ENCODE assay signal across 24 cellular contexts in genomic region chr10:91521444-91521843, GRCh38.
DNase-seq lines count a peak whose midpoint lies in the region; ATAC-seq, FAIRE-seq and TF ChIP-seq lines count a peak whose summit lies in the region.
"Had no signal": no experiment of that assay in that cellular context is flagged by ENCODE, and none has a peak within 500 bp of the region (broad histone marks: within the 10 kb centered on the region; RNA-seq: fewer than 3 reads in every experiment).

No MANE protein-coding gene starts in this region.

- no peak overlapping the region for H2AFZ ChIP-seq in K562 (ENCODE audit: low read depth, low read length)

- DNase-seq in left ventricle myocardium inferior (no peak), cardiac septum (ENCODE audit: low spot score) (no peak), K562 (ENCODE audit: extremely low read depth in 1 of 4, low spot score in 3 of 4) (no peak), fibroblast of pulmonary artery (ENCODE audit: low read depth) (peak; percentile 59), NCI-H526 treated with DMSO at 0.1 percent for 48 hours (lab: John Stamatoyannopoulos, UW) (no peak), NCI-H2171 (lab: John Stamatoyannopoulos, UW) (no peak)
- DNase-seq: activated CD4-positive, CD25-positive, alpha-beta regulatory T cell; activated CD8-positive, alpha-beta T cell treated with anti-CD3 and anti-CD28 coated beads for 36 hours; activated naive CD4-positive, alpha-beta T cell treated with anti-CD3 and anti-CD28 coated beads for 36 hours; activated T-cell treated with anti-CD3 and anti-CD28 coated beads, Interleukin-2, amount 50 U/mL, for 1 hour; colonic mucosa; endodermal cell; H7; NCI-H1105; NCI-H2029 treated with DMSO at 0.1 percent for 48 hours; NCI-H510A; nucleus accumbens; SJCRH30; stimulated activated CD8-positive, alpha-beta memory T cell treated with anti-CD3 and anti-CD28 coated beads, Interleukin-4, amount 100 ng/mL, for 48 hours; upper lobe of right lung had no signal

- H3K27ac Mint-ChIP-seq in activated T-helper 17 cell treated with anti-CD3 and anti-CD28 coated beads, Interleukin-2, amount 50 U/mL, for 72 hours, result no peak overlapping the region
- H3K27ac Mint-ChIP-seq: activated CD8-positive, alpha-beta T cell treated with anti-CD3 and anti-CD28 coated beads for 36 hours; activated naive CD4-positive, alpha-beta T cell treated with anti-CD3 and anti-CD28 coated beads for 36 hours; endodermal cell had no signal

- POLR2A ChIA-PET in K562 (lab: Yijun Ruan, JAX), result no interaction called here

- ATAC-seq in K562, result no peak
- no peak for ATAC-seq in activated T-helper 17 cell treated with anti-CD3 and anti-CD28 coated beads, Interleukin-2, amount 50 U/mL, for 72 hours (replicated peaks)
- ATAC-seq in HG03432 (IDR thresholded peaks at IDR 0.05; ENCODE audit: unreplicated experiment), result no peak
- ATAC-seq: activated CD8-positive, alpha-beta T cell treated with anti-CD3 and anti-CD28 coated beads for 36 hours; upper lobe of right lung had no signal

- H3K4me2 ChIP-seq in K562 (ENCODE audit: insufficient read depth, low read length), result no peak overlapping the region

- peaks cover 9% of the 10 kb centered on the region for H3K4me1 ChIP-seq in left ventricle myocardium inferior
- no peaks in the 10 kb centered on the region for H3K4me1 ChIP-seq in K562 (replicated peaks in 1 of 2; ENCODE audit: control insufficient read depth in 2 of 2, insufficient read depth in 2 of 2, low read length in 2 of 2)
- H3K4me1 ChIP-seq: colonic mucosa, upper lobe of right lung had no signal

- peaks cover 10% of the 10 kb centered on the region for H3K9me3 ChIP-seq in left ventricle myocardium inferior (replicated peaks)
- no peaks in the 10 kb centered on the region for H3K9me3 ChIP-seq in K562 (replicated peaks; ENCODE audit: control insufficient read depth, insufficient read depth, low read depth, low read length)
- H3K9me3 ChIP-seq: colonic mucosa, SJCRH30, upper lobe of right lung had no signal

- no peak overlapping the region for H3K4me3 ChIP-seq in left ventricle myocardium inferior
- H3K4me3 ChIP-seq in K562, result no peak overlapping the region
- H3K4me3 ChIP-seq in fibroblast of pulmonary artery (replicated peaks; ENCODE audit: low read depth, low read length), result no peak overlapping the region
- H3K4me3 ChIP-seq: colonic mucosa, SJCRH30, upper lobe of right lung had no signal

- H3K36me3 ChIP-seq in left ventricle myocardium inferior, result no peaks in the 10 kb centered on the region
- H3K36me3 ChIP-seq in K562 (ENCODE audit: control insufficient read depth, insufficient read depth, low read length), result no peaks in the 10 kb centered on the region
- H3K36me3 ChIP-seq: colonic mucosa, SJCRH30, upper lobe of right lung had no signal

- BruUV-seq in K562 (replicated peaks; lab: Mats Ljungman, UMichigan), result no TSS peak

- FAIRE-seq in K562 (lab: Jason Lieb, UNC), result no peak
- FAIRE-seq: astrocyte, frontal cortex had no signal

- H3K27me3 ChIP-seq in left ventricle myocardium inferior (ENCODE audit: low read depth) (no peaks in the 10 kb centered on the region), K562 (ENCODE audit: control insufficient read depth in 2 of 2, insufficient read depth in 2 of 2, low read length in 2 of 2) (peaks cover 0 to 17% of the 10 kb centered on the region in 2 experiments; a peak in 1 of 5 replicates)
- H3K27me3 ChIP-seq: colonic mucosa, SJCRH30, upper lobe of right lung had no signal

- H3K9ac ChIP-seq in K562 (ENCODE audit: insufficient read depth in 1 of 2, low read depth in 2 of 2, low read length in 2 of 2), result no peak overlapping the region

- TF ChIP-seq EP300 in K562 (IDR thresholded peaks at IDR 0.05; ENCODE audit: low read length), result no peak

- no peaks in the 10 kb centered on the region for H3K36me3 Mint-ChIP-seq in activated T-helper 17 cell treated with anti-CD3 and anti-CD28 coated beads, Interleukin-2, amount 50 U/mL, for 72 hours (ENCODE audit: low read depth)

- H3K4me1 Mint-ChIP-seq in activated T-helper 17 cell treated with anti-CD3 and anti-CD28 coated beads, Interleukin-2, amount 50 U/mL, for 72 hours, result no peaks in the 10 kb centered on the region
- H3K4me1 Mint-ChIP-seq: endodermal cell had no signal

- H3K9me1 ChIP-seq in K562 (ENCODE audit: control insufficient read depth, insufficient read depth, low read length), result no peaks in the 10 kb centered on the region

- TF ChIP-seq CTCF in left ventricle myocardium inferior (IDR thresholded peaks at IDR 0.05; ENCODE audit: borderline replicate concordance) (no peak), K562 (IDR thresholded peaks at IDR 0.05 in 2 of 3, conservative IDR thresholded peaks at IDR 0.05 in 1 of 3; ENCODE audit: insufficient read depth in 2 of 3, low read depth in 1 of 3, low read length in 3 of 3) (no peak), fibroblast of pulmonary artery (IDR thresholded peaks at IDR 0.05; ENCODE audit: low read length, missing control alignments) (no peak)

- no peak overlapping the region for H3K4me3 Mint-ChIP-seq in activated T-helper 17 cell treated with anti-CD3 and anti-CD28 coated beads, Interleukin-2, amount 50 U/mL, for 72 hours
- H3K4me3 Mint-ChIP-seq: activated CD8-positive, alpha-beta T cell treated with anti-CD3 and anti-CD28 coated beads for 36 hours; activated naive CD4-positive, alpha-beta T cell treated with anti-CD3 and anti-CD28 coated beads for 36 hours; endodermal cell had no signal

- WGBS in K562 (ENCODE audit: insufficient coverage, low coverage, missing lambda C conversion rate), result 19% methylated on average over 1 of the region's 1 CpG

- in situ Hi-C loops in K562 (cut with MboI), result no loop called here

- CTCF ChIA-PET in K562 (lab: Yijun Ruan, JAX; ENCODE audit: low intra/inter-chr PET ratio), result no interaction called here

- peak overlapping the region; percentile 12 for H3K27ac ChIP-seq in left ventricle myocardium inferior (replicated peaks)
- no peak overlapping the region for H3K27ac ChIP-seq in K562 (ENCODE audit: extremely low read depth, low read depth, low read length)
- H3K27ac ChIP-seq: colonic mucosa, SJCRH30, upper lobe of right lung had no signal

- no peak for TF ChIP-seq RAD21 in K562 (CRISPR knock-in tag; conservative IDR thresholded peaks at IDR 0.05 in 1 of 2, IDR thresholded peaks at IDR 0.05 in 1 of 2)

- intact Hi-C loops in left ventricle myocardium inferior (cut with micrococcal nuclease) (no loop called here), cardiac septum (cut with DNase I) (no loop called here), K562 (cut with micrococcal nuclease) (no loop called here)

- peaks cover 8% of the 10 kb centered on the region for H3K27me3 Mint-ChIP-seq in activated T-helper 17 cell treated with anti-CD3 and anti-CD28 coated beads, Interleukin-2, amount 50 U/mL, for 72 hours

- H3K79me2 ChIP-seq in K562 (ENCODE audit: control insufficient read depth, insufficient read depth, low read length), result no peaks in the 10 kb centered on the region

- H4K20me1 ChIP-seq in K562 (replicated peaks; ENCODE audit: control insufficient read depth, insufficient read depth, low read length), result no peaks in the 10 kb centered on the region

- no peaks in the 10 kb centered on the region for H3K9me3 Mint-ChIP-seq in activated T-helper 17 cell treated with anti-CD3 and anti-CD28 coated beads, Interleukin-2, amount 50 U/mL, for 72 hours
- H3K9me3 Mint-ChIP-seq: activated CD8-positive, alpha-beta T cell treated with anti-CD3 and anti-CD28 coated beads for 36 hours; endodermal cell had no signal

- no peak for TF ChIP-seq POLR2A in K562 (conservative IDR thresholded peaks at IDR 0.05)

TF ChIP-seq in K562, 482 proteins besides CTCF, POLR2A, EP300 and RAD21:
- TF ChIP-seq MCM2 (IDR thresholded peaks at IDR 0.05; ENCODE audit: low read depth) (no peak), CEBPB (tag; IDR thresholded peaks at IDR 0.05) (0 out of 2 replicates have a peak, but pooled peaks have one; percentile 8), CHCHD3 (CRISPR knock-in tag; IDR thresholded peaks at IDR 0.05) (no peak), IRF1 (CRISPR knock-in tag; IDR thresholded peaks at IDR 0.05; ENCODE audit: borderline replicate concordance) (no peak)
